8 cellular contexts compared by ENCODE assay signal in genomic region chr10:25725917-25726716, GRCh38.
DNase-seq lines count a peak whose midpoint lies in the region; ATAC-seq and TF ChIP-seq lines count a peak whose summit lies in the region.

No MANE protein-coding gene starts in this region.

- H3K4me1 ChIP-seq in DND-41 (ENCODE audit: insufficient read depth, low read length) (no peaks in the 10 kb centered on the region), left lung (no peaks in the 10 kb centered on the region)

- H3K9ac ChIP-seq in DND-41 (ENCODE audit: low read depth, low read length), result no peak overlapping the region

- no peaks in the 10 kb centered on the region for H4K20me1 ChIP-seq in DND-41 (ENCODE audit: insufficient read depth, low read length)

- H3K4me2 ChIP-seq in DND-41 (ENCODE audit: insufficient read depth, low read length), result no peak overlapping the region

- ATAC-seq in DND-41 (ENCODE audit: insufficient read depth, low read depth) (peak; percentile 71), GM19351 (IDR thresholded peaks at IDR 0.05; ENCODE audit: unreplicated experiment) (peak; percentile 94), HG03565 (IDR thresholded peaks at IDR 0.05; ENCODE audit: unreplicated experiment) (peak; percentile 71), left lung (peak; percentile 75), GM18873 (IDR thresholded peaks at IDR 0.05; ENCODE audit: low FRiP score, unreplicated experiment) (no peak)

- H3K4me3 ChIP-seq in DND-41 (ENCODE audit: low read depth in 1 of 2, low read length in 2 of 2), result no peak overlapping the region
- H3K4me3 ChIP-seq in brain microvascular endothelial cell (ENCODE audit: low read depth, low read length), result no peak overlapping the region
- H3K4me3 ChIP-seq in left lung, result no peak overlapping the region

- DNase-seq in DND-41 (peak; percentile 43), NCI-H774 (lab: John Stamatoyannopoulos, UW) (peak; percentile 67), brain microvascular endothelial cell (peak; percentile 57), left lung (no peak)
- DNase-seq in central memory CD4-positive, alpha-beta T cell, result no peak

- H3K27me3 ChIP-seq in DND-41 (ENCODE audit: insufficient read depth, low read length, poor library complexity) (no peaks in the 10 kb centered on the region), brain microvascular endothelial cell (replicated peaks) (no peaks in the 10 kb centered on the region), left lung (peaks cover 0 to 4% of the 10 kb centered on the region in 2 donors)

- H3K9me3 ChIP-seq in DND-41 (ENCODE audit: insufficient read depth, low read length, severe bottlenecking) (no peaks in the 10 kb centered on the region), left lung (no peaks in the 10 kb centered on the region)

- no peaks in the 10 kb centered on the region for H3K36me3 ChIP-seq in DND-41 (ENCODE audit: insufficient read depth, low read length)
- no peaks in the 10 kb centered on the region for H3K36me3 ChIP-seq in brain microvascular endothelial cell (replicated peaks)
- no peaks in the 10 kb centered on the region for H3K36me3 ChIP-seq in left lung

- H2AFZ ChIP-seq in DND-41 (ENCODE audit: low read depth, low read length), result no peak overlapping the region

- in situ Hi-C loops in brain microvascular endothelial cell (cut with HindIII; ENCODE audit: low pct_ligation_motif_present, low sequenced_read_pairs), result no loop called here

- H3K27ac ChIP-seq in DND-41 (ENCODE audit: low read length) (no peak overlapping the region), brain microvascular endothelial cell (no peak overlapping the region), left lung (no peak overlapping the region)

- H3K79me2 ChIP-seq in DND-41 (ENCODE audit: insufficient read depth, low read length), result no peaks in the 10 kb centered on the region

- intact Hi-C loops in left lung (cut with DNase I), result no loop called here

- TF ChIP-seq CTCF in DND-41 (IDR thresholded peaks at IDR 0.05; ENCODE audit: borderline replicate concordance, extremely low read depth, low read length, poor library complexity, severe bottlenecking) (peak; percentile 83), brain microvascular endothelial cell (IDR thresholded peaks at IDR 0.05; ENCODE audit: low read depth, low read length, missing control alignments) (peak; percentile 70), left lung (IDR thresholded peaks at IDR 0.05) (peak; percentile 47 to 64)

Comparison
In these comparisons a context has a peak if more than half of its experiments do, and no peak if none do; other contexts are left out.
1. DNase-seq: peak in DND-41 (single experiment), NCI-H774 (single experiment) and brain microvascular endothelial cell (single experiment); none in left lung (0 of 2) and central memory CD4-positive, alpha-beta T cell (single experiment).
2. Peak in every context shown above with its lines, with median percentiles within 50 percentile points of each other: CTCF ChIP-seq.